10 cellular contexts compared by ENCODE assay signal in the genomic region with DNA sequence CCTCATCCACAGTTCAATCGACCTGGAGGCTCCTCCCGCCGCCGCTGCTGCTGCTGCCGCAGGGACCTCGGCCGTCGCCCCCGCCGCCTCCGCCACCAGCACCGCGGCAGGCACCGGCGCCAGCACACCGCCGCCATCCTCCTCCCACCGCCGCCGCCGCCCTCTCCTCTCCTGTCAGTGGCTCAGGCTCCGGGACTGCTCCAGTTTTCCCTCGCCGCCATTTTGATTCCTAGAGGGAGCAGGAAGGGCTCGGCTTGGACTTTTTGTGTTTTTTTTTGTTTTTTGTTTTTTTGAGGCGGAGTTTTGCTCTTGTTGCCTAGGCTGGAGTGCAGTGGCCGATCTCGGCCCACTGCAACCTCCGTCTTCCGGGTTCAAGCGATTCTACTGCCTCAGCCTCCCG. TPM values are rescaled to one million over a fixed set of nuclear protein-coding genes. Genes with fewer than 3 reads are reported as not detected.
DNase-seq lines count a peak whose midpoint lies in the region; ATAC-seq and TF ChIP-seq lines count a peak whose summit lies in the region.
"Had no signal": no experiment of that assay in that cellular context is flagged by ENCODE, and none has a peak within 500 bp of the region (broad histone marks: within the 10 kb centered on the region; RNA-seq: fewer than 3 reads in every experiment).

No MANE protein-coding gene starts in this region.

- peaks cover 10 to 34% (median 16%) of the 10 kb centered on the region in 4 donors for H3K4me1 Mint-ChIP-seq in CD4-positive, CD25-positive, alpha-beta regulatory T cell
- H3K4me1 Mint-ChIP-seq in nephron progenitor cell (peaks cover 14% of the 10 kb centered on the region), WTC11 (peaks cover 10% of the 10 kb centered on the region)

- H3K9me3 Mint-ChIP-seq in CD4-positive, CD25-positive, alpha-beta regulatory T cell = peaks cover 0 to 5% (median 0%) of the 10 kb centered on the region in 7 donors
- H3K9me3 Mint-ChIP-seq in nephron progenitor cell (no peaks in the 10 kb centered on the region), WTC11 (no peaks in the 10 kb centered on the region)

- peak overlapping the region; percentile 21 to 82 (median 69) for H3K4me3 Mint-ChIP-seq in CD4-positive, CD25-positive, alpha-beta regulatory T cell
- no peak overlapping the region for H3K4me3 Mint-ChIP-seq in nephron progenitor cell
- no peak overlapping the region for H3K4me3 Mint-ChIP-seq in WTC11

- POLR2A ChIA-PET in WTC11 (lab: Charles Lee) = no interaction called here

- WGBS in body of pancreas, 2 donors = 30 to 47% methylated on average over 27 to 31 of the region's 32 CpGs

- no peaks in the 10 kb centered on the region for H3K36me3 ChIP-seq in CD4-positive, CD25-positive, alpha-beta regulatory T cell (ENCODE audit: control insufficient read depth, insufficient read depth, low read length)
- H3K36me3 ChIP-seq in body of pancreas (replicated peaks in 1 of 2; ENCODE audit: insufficient read depth in 1 of 2, low read depth in 2 of 2) = no peaks in the 10 kb centered on the region
- H3K36me3 ChIP-seq: cardiac muscle cell had no signal

- peaks cover 6% of the 10 kb centered on the region for H3K36me3 Mint-ChIP-seq in CD4-positive, CD25-positive, alpha-beta regulatory T cell
- H3K36me3 Mint-ChIP-seq in nephron progenitor cell (ENCODE audit: low read depth) = no peaks in the 10 kb centered on the region
- no peaks in the 10 kb centered on the region for H3K36me3 Mint-ChIP-seq in WTC11

- peak overlapping the region; percentile 29 for H3K4me3 ChIP-seq in CD4-positive, CD25-positive, alpha-beta regulatory T cell (ENCODE audit: low read depth, low read length)
- H3K4me3 ChIP-seq in body of pancreas = no peak overlapping the region
- H3K4me3 ChIP-seq: cardiac muscle cell had no signal

- peak overlapping the region in 2 of 3 donors; percentile 88 to 91 for H3K27ac Mint-ChIP-seq in CD4-positive, CD25-positive, alpha-beta regulatory T cell
- H3K27ac Mint-ChIP-seq in nephron progenitor cell (no peak overlapping the region), WTC11 (no peak overlapping the region)

- CTCF ChIA-PET in WTC11 (lab: Charles Lee) = no interaction called here

- H3K4me1 ChIP-seq in CD4-positive, CD25-positive, alpha-beta regulatory T cell (ENCODE audit: control insufficient read depth, insufficient read depth, low read length, poor library complexity, severe bottlenecking) = peaks cover 16% of the 10 kb centered on the region
- H3K4me1 ChIP-seq in body of pancreas = peaks cover 12% of the 10 kb centered on the region

- peak in 2 of 3 donors; percentile 26 to 34 for TF ChIP-seq POLR2A in body of pancreas (IDR thresholded peaks at IDR 0.05)

- no peaks in the 10 kb centered on the region for H3K27me3 ChIP-seq in CD4-positive, CD25-positive, alpha-beta regulatory T cell (ENCODE audit: control insufficient read depth, insufficient read depth, low read length)
- no peaks in the 10 kb centered on the region for H3K27me3 ChIP-seq in body of pancreas
- H3K27me3 ChIP-seq: cardiac muscle cell had no signal

- intact Hi-C loops in body of pancreas (cut with DNase I) = no loop called here

- no peaks in the 10 kb centered on the region for H3K9me3 ChIP-seq in CD4-positive, CD25-positive, alpha-beta regulatory T cell (ENCODE audit: control insufficient read depth in 2 of 2, low read length in 2 of 2)
- H3K9me3 ChIP-seq in body of pancreas = no peaks in the 10 kb centered on the region
- H3K9me3 ChIP-seq: SK-N-SH had no signal

- peak in 1 of 3 donors; percentile 11 for DNase-seq in CD4-positive, CD25-positive, alpha-beta regulatory T cell
- peak; percentile 54 for DNase-seq in NCI-H2227 (lab: John Stamatoyannopoulos, UW; ENCODE audit: unreplicated experiment)
- DNase-seq in body of pancreas = peak in 2 of 4 donors; percentile 31 to 34
- DNase-seq in nephron progenitor cell = peak; percentile 32
- no peak for DNase-seq in GM10266 (ENCODE audit: extremely low spot score)
- DNase-seq in WTC11 (ENCODE audit: low spot score) = no peak
- no peak for DNase-seq in NCI-H526 treated with DMSO at 0.1 percent for 48 hours (lab: John Stamatoyannopoulos, UW)
- DNase-seq: SK-N-SH had no signal

- TF ChIP-seq CTCF in body of pancreas (IDR thresholded peaks at IDR 0.05) (no peak), nephron progenitor cell (IDR thresholded peaks at IDR 0.05) (no peak), GM10266 (IDR thresholded peaks at IDR 0.05; ENCODE audit: control insufficient read depth, insufficient read depth, low read depth, missing control alignments) (no peak), WTC11 (IDR thresholded peaks at IDR 0.05) (no peak)

- no peak for ATAC-seq in CD4-positive, CD25-positive, alpha-beta regulatory T cell (ENCODE audit: low read depth in 2 of 2)
- ATAC-seq in body of pancreas (no peak), HG02642 (IDR thresholded peaks at IDR 0.05; ENCODE audit: poor library complexity, unreplicated experiment) (no peak), WTC11 (no peak)

- no peaks in the 10 kb centered on the region for H3K27me3 Mint-ChIP-seq in CD4-positive, CD25-positive, alpha-beta regulatory T cell
- H3K27me3 Mint-ChIP-seq in nephron progenitor cell (ENCODE audit: low read depth, poor library complexity) (no peaks in the 10 kb centered on the region), WTC11 (ENCODE audit: low read depth) (no peaks in the 10 kb centered on the region; the same call in 1 of the 2 replicates)

- H3K27ac ChIP-seq in CD4-positive, CD25-positive, alpha-beta regulatory T cell (ENCODE audit: insufficient read depth, low read length, poor library complexity, severe bottlenecking) = no peak overlapping the region
- H3K27ac ChIP-seq in body of pancreas = peak overlapping the region in 1 of 4 donors; percentile 24
- H3K27ac ChIP-seq: cardiac muscle cell had no signal

TF ChIP-seq in WTC11, 78 proteins besides CTCF, POLR2A, EP300 and RAD21 (continues in another document):
- TF ChIP-seq, protein P1, sequence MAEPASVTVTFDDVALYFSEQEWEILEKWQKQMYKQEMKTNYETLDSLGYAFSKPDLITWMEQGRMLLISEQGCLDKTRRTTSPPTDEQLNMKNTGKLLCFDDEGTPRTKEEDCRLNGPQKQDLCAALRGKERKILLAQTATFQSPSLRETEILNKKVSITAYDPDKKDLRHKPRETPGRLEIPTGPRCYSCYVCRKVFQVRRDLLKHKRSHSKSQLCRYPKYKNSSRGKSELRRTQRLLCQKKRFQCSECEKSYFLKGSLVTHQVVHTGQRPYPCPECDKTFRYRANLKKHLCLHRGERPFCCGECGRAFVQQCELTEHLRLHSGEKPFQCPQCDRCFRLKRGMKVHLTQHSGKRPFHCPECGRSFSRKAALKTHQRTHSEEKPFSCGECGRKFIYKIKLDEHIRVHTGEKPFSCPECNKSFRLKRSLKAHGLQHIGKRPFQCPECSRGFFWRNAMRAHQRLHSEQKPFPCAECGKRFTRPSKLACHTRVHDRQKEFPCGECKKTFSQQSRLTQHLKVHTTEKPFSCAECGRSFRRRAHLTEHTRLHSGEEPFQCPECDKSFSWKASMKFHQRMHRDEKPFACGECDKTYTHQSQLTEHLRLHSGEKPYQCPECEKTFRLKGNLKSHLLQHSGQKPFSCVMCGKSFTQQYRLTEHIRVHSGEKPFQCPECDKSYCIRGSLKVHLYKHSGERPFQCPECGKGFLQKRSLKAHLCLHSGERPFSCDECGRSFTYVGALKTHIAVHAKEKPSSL (CRISPR knock-in tag; conservative IDR thresholded peaks at IDR 0.05) = no peak
- TF ChIP-seq, protein P2, sequence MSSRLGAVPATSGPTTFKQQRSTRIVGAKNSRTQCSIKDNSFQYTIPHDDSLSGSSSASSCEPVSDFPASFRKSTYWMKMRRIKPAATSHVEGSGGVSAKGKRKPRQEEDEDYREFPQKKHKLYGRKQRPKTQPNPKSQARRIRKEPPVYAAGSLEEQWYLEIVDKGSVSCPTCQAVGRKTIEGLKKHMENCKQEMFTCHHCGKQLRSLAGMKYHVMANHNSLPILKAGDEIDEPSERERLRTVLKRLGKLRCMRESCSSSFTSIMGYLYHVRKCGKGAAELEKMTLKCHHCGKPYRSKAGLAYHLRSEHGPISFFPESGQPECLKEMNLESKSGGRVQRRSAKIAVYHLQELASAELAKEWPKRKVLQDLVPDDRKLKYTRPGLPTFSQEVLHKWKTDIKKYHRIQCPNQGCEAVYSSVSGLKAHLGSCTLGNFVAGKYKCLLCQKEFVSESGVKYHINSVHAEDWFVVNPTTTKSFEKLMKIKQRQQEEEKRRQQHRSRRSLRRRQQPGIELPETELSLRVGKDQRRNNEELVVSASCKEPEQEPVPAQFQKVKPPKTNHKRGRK (CRISPR knock-in tag; IDR thresholded peaks at IDR 0.05; ENCODE audit: borderline replicate concordance) = no peak
- TF ChIP-seq NFYB (CRISPR knock-in tag; conservative IDR thresholded peaks at IDR 0.05; ENCODE audit: low read depth) = no peak
- TF ChIP-seq NFATC4 (CRISPR knock-in tag; IDR thresholded peaks at IDR 0.05) = no peak
- TF ChIP-seq SMAD4 (CRISPR knock-in tag; IDR thresholded peaks at IDR 0.05) = no peak
- no peak for TF ChIP-seq CREB1 (CRISPR knock-in tag; IDR thresholded peaks at IDR 0.05)
- TF ChIP-seq ZNF263 (CRISPR knock-in tag; IDR thresholded peaks at IDR 0.05; ENCODE audit: low read depth) = no peak
- TF ChIP-seq ZNF423 (CRISPR knock-in tag; IDR thresholded peaks at IDR 0.05) = no peak
- no peak for TF ChIP-seq ELF4 (CRISPR knock-in tag; IDR thresholded peaks at IDR 0.05; ENCODE audit: low read depth)
- TF ChIP-seq NFE2L1 (CRISPR knock-in tag; IDR thresholded peaks at IDR 0.05) = no peak
- TF ChIP-seq CREM (CRISPR knock-in tag; IDR thresholded peaks at IDR 0.05) = no peak
- TF ChIP-seq, protein P3, sequence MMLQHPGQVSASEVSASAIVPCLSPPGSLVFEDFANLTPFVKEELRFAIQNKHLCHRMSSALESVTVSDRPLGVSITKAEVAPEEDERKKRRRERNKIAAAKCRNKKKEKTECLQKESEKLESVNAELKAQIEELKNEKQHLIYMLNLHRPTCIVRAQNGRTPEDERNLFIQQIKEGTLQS (CRISPR knock-in tag; conservative IDR thresholded peaks at IDR 0.05) = no peak

RNA-seq across cellular contexts. Expression of a gene that starts 3.0 kb away (rescaled TPM):
- 2.1 TPM for total RNA-seq in CD4-positive, CD25-positive, alpha-beta regulatory T cell
- 1 to 10 TPM in 1 of 4 donors, under 1 TPM in 3; 0.19 to 1.4 (median 0.43) TPM for polyA plus RNA-seq in CD4-positive, CD25-positive, alpha-beta regulatory T cell
- total RNA-seq in body of pancreas (under 1 TPM in 1 of 2 donors, not detected in 1; 0.26 TPM), WTC11 (2021) (40.7 to 44.3 TPM (median 42.4 TPM) in 3 replicates)

RNA-seq across cellular contexts. Expression of a gene that starts 58.4 kb away (rescaled TPM):
- 209 TPM for total RNA-seq in CD4-positive, CD25-positive, alpha-beta regulatory T cell
- polyA plus RNA-seq in CD4-positive, CD25-positive, alpha-beta regulatory T cell = 100 to 1,000 TPM in 2 of 4 donors, 10 to 100 TPM in 2; 71.9 to 113 (median 88.2) TPM
- 10 to 100 TPM; 23.4 to 32.7 TPM for total RNA-seq in body of pancreas
- total RNA-seq in WTC11 (2021) = 32.4 to 44.3 TPM (median 36.0 TPM) in 3 replicates

Comparison
In these comparisons a context has a peak if more than half of its experiments do, and no peak if none do; other contexts are left out.
1. DNase-seq: peak in NCI-H2227 (single experiment) and nephron progenitor cell (single experiment); none in GM10266 (single experiment), WTC11 (single experiment) and NCI-H526 treated with DMSO at 0.1 percent for 48 hours (single experiment).
2. H3K27ac Mint-ChIP-seq: peak in CD4-positive, CD25-positive, alpha-beta regulatory T cell (2 of 3); none in nephron progenitor cell (single experiment) and WTC11 (single experiment).
3. H3K4me3 Mint-ChIP-seq: peak in CD4-positive, CD25-positive, alpha-beta regulatory T cell (4 of 4); none in nephron progenitor cell (single experiment) and WTC11 (single experiment).
4. RNA of a gene that starts 3.0 kb away (total RNA-seq): 40.7 to 44.3 TPM in WTC11; 2.1 TPM in CD4-positive, CD25-positive, alpha-beta regulatory T cell (single experiment) and 0.26 TPM in body of pancreas; every median in the first group is over 10 times any median in the second.